ENCODE assay signal across 16 cellular contexts in the genomic region with DNA sequence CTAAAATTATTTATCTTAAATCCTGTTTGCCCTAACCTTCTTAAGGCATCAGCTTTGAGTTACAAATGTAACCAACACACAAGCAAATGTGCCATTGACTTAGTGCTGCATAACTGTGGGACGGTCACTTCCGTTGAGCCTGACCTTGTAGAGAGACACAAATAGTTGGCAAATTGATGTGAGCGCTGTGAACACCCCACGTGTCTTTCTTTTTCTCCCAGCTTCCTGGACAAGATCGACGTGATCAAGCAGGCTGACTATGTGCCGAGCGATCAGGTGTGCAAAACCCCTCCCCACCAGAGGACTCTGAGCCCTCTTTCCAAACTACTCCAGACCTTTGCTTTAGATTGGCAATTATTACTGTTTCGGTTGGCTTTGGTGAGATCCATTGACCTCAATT. TPM values are rescaled to one million over a fixed set of nuclear protein-coding genes. Genes with fewer than 3 reads are reported as not detected.
DNase-seq lines count a peak whose midpoint lies in the region; ATAC-seq and TF ChIP-seq lines count a peak whose summit lies in the region.
"Had no signal": no experiment of that assay in that cellular context is flagged by ENCODE, and none has a peak within 500 bp of the region (broad histone marks: within the 10 kb centered on the region; RNA-seq: fewer than 3 reads in every experiment).

No MANE protein-coding gene starts in this region.

- H3K79me2 ChIP-seq in GM23338 (replicated peaks; ENCODE audit: insufficient read depth), result peaks cover 14% of the 10 kb centered on the region

- peaks cover 85% of the 10 kb centered on the region for H3K36me3 Mint-ChIP-seq in GM23338 (ENCODE audit: low read depth)
- peaks cover 63% of the 10 kb centered on the region for H3K36me3 Mint-ChIP-seq in endothelial cell (ENCODE audit: low read depth, unreplicated experiment)
- peaks cover 67% of the 10 kb centered on the region for H3K36me3 Mint-ChIP-seq in progenitor cell of endocrine pancreas (ENCODE audit: insufficient read depth)

- ATAC-seq in GM23338, result no peak
- no peak for ATAC-seq in GM18909 (IDR thresholded peaks at IDR 0.05; ENCODE audit: poor library complexity, unreplicated experiment)
- ATAC-seq: body of pancreas, K562 had no signal

- no peak overlapping the region for H3K4me2 ChIP-seq in GM23338

- peaks cover 74% of the 10 kb centered on the region for H3K36me3 ChIP-seq in GM23338 (ENCODE audit: insufficient read depth)

- H3K27me3 ChIP-seq in GM23338 (ENCODE audit: insufficient read depth), result no peaks in the 10 kb centered on the region
- H3K27me3 ChIP-seq: body of pancreas had no signal

- H3K27me3 Mint-ChIP-seq in GM23338 (ENCODE audit: insufficient read depth, low read depth, poor library complexity), result peaks cover 7% of the 10 kb centered on the region
- peaks cover 4% of the 10 kb centered on the region for H3K27me3 Mint-ChIP-seq in endothelial cell (ENCODE audit: unreplicated experiment)
- no peaks in the 10 kb centered on the region for H3K27me3 Mint-ChIP-seq in progenitor cell of endocrine pancreas
- H3K27me3 Mint-ChIP-seq: activated CD4-positive, alpha-beta T cell treated with anti-CD3 and anti-CD28 coated beads, Interleukin-2, amount 10 ng/mL, durations not matched to agents 7 days and 5 days had no signal

- H3K9me3 Mint-ChIP-seq in GM23338 (no peaks in the 10 kb centered on the region), endothelial cell (ENCODE audit: unreplicated experiment) (no peaks in the 10 kb centered on the region), progenitor cell of endocrine pancreas (ENCODE audit: low read depth) (no peaks in the 10 kb centered on the region)
- H3K9me3 Mint-ChIP-seq: activated CD4-positive, alpha-beta T cell treated with anti-CD3 and anti-CD28 coated beads, Interleukin-2, amount 10 ng/mL, durations not matched to agents 7 days and 5 days; nephron had no signal

- H3F3A ChIP-seq in GM23338 (replicated peaks; ENCODE audit: low read depth), result peaks cover 35% of the 10 kb centered on the region

- no peaks in the 10 kb centered on the region for H3K4me1 ChIP-seq in GM23338 (ENCODE audit: insufficient read depth)

- H2AFZ ChIP-seq in GM23338, result no peak overlapping the region

- H3K4me3 Mint-ChIP-seq in GM23338, result no peak overlapping the region
- H3K4me3 Mint-ChIP-seq in endothelial cell (ENCODE audit: unreplicated experiment), result peak overlapping the region; percentile 54
- H3K4me3 Mint-ChIP-seq in progenitor cell of endocrine pancreas (ENCODE audit: low read depth), result no peak overlapping the region

- no peaks in the 10 kb centered on the region; the same call in 2 of the 3 replicates for H3K4me1 Mint-ChIP-seq in GM23338
- peaks cover 46% of the 10 kb centered on the region for H3K4me1 Mint-ChIP-seq in endothelial cell (ENCODE audit: unreplicated experiment)
- peaks cover 24% of the 10 kb centered on the region for H3K4me1 Mint-ChIP-seq in progenitor cell of endocrine pancreas (ENCODE audit: low read depth)

- no peaks in the 10 kb centered on the region for H3K9me2 ChIP-seq in GM23338 (ENCODE audit: insufficient read depth)

- H3K27ac ChIP-seq in 22Rv1 (peak overlapping the region; percentile 77), GM23338 (ENCODE audit: low read depth) (peak overlapping the region; percentile 21; the same call in 1 of the 2 replicates)

- no peak overlapping the region for H3K4me3 ChIP-seq in GM23338
- H3K4me3 ChIP-seq: body of pancreas, K562 had no signal

- TF ChIP-seq CTCF in 22Rv1 (IDR thresholded peaks at IDR 0.05) (no peak), GM23338 (conservative IDR thresholded peaks at IDR 0.05; ENCODE audit: low read depth in 2 of 2) (no peak), endothelial cell (IDR thresholded peaks at IDR 0.05; ENCODE audit: unreplicated experiment) (no peak), progenitor cell of endocrine pancreas (IDR thresholded peaks at IDR 0.05; ENCODE audit: unreplicated experiment) (no peak)

- H3K27ac Mint-ChIP-seq in GM23338 (no peak overlapping the region), endothelial cell (ENCODE audit: unreplicated experiment) (peak overlapping the region; percentile 100), progenitor cell of endocrine pancreas (peak overlapping the region; percentile 73)

- DNase-seq in GM23338 (ENCODE audit: low spot score) (no peak), endothelial cell (ENCODE audit: low spot score) (no peak), progenitor cell of endocrine pancreas (ENCODE audit: low spot score, unreplicated experiment) (no peak), NCI-H1105 treated with DMSO at 0.1 percent for 48 hours (lab: John Stamatoyannopoulos, UW) (no peak), hepatic stellate cell (ENCODE audit: low spot score) (no peak), SKM-1 (lab: John Stamatoyannopoulos, UW; ENCODE audit: unreplicated experiment) (no peak)
- DNase-seq: activated CD4-positive, alpha-beta T cell treated with anti-CD3 and anti-CD28 coated beads, Interleukin-2, amount 10 ng/mL, durations not matched to agents 7 days and 5 days; body of pancreas; DMS79 treated with DMSO at 0.1 percent for 48 hours; NCI-H1694; NCI-H510A treated with DMSO at 0.1 percent for 48 hours had no signal

- H4K20me1 ChIP-seq in GM23338 (replicated peaks; ENCODE audit: insufficient read depth), result peaks cover 20% of the 10 kb centered on the region

TF ChIP-seq in GM23338, 12 proteins besides CTCF, POLR2A, EP300 and RAD21:
- TF ChIP-seq EZH2phosphoT487 (IDR thresholded peaks at IDR 0.05; ENCODE audit: unreplicated experiment) (no peak), POLR2AphosphoS5 (IDR thresholded peaks at IDR 0.05; ENCODE audit: low read depth) (no peak)

RNA-seq across cellular contexts. Expression of a gene that starts 56.4 kb away (rescaled TPM):
- 1,032 and 1,042 TPM in 2 replicates for total RNA-seq in GM23338 (2014; rRNA removed; shearing (Covaris generic))
- 917 and 940 TPM in 2 replicates for polyA plus RNA-seq in GM23338 (2016; fragmentation: Nextera tagmentation; extraction: Ambion mirVana)
- 1,989 TPM for total RNA-seq in endothelial cell (ENCODE audit: unreplicated experiment)
- total RNA-seq in progenitor cell of endocrine pancreas, result 1,570 and 1,613 TPM in 2 replicates

RNA-seq across cellular contexts. Expression of a gene that starts 58.2 kb away (rescaled TPM):
- 12.1 and 15.0 TPM in 2 replicates for total RNA-seq in GM23338 (2014; rRNA removed; shearing (Covaris generic))
- polyA plus RNA-seq in GM23338 (2016; fragmentation: Nextera tagmentation; extraction: Ambion mirVana), result 11.3 and 12.3 TPM in 2 replicates
- 4.9 TPM for total RNA-seq in endothelial cell (ENCODE audit: unreplicated experiment)
- 4.3 and 4.4 TPM in 2 replicates for total RNA-seq in progenitor cell of endocrine pancreas
- total RNA-seq: glomerular endothelial cell had no signal
